In genomic region chr19:44851427-44851826, GRCh38 we compare ENCODE assay signal across 1 cellular context.
TF ChIP-seq lines count a peak whose summit lies in the region.

No MANE protein-coding gene starts in this region.

TF ChIP-seq in endothelial cell of umbilical vein, 7 proteins besides CTCF, POLR2A, EP300 and RAD21:
- no peak for TF ChIP-seq EZH2 (IDR thresholded peaks at IDR 0.05; ENCODE audit: borderline replicate concordance, low read depth, low read length, severe bottlenecking)
- no peak for TF ChIP-seq POLR2AphosphoS5 (IDR thresholded peaks at IDR 0.05; ENCODE audit: insufficient read depth, low read depth, low read length)
- no peak for TF ChIP-seq FOS (IDR thresholded peaks at IDR 0.05; ENCODE audit: borderline replicate concordance, insufficient read depth, low read length)
- TF ChIP-seq MYC (IDR thresholded peaks at IDR 0.05; ENCODE audit: low read depth, low read length): no peak
- no peak for TF ChIP-seq JUN (IDR thresholded peaks at IDR 0.05; ENCODE audit: borderline replicate concordance, insufficient read depth, insufficient read length, low read depth)
- no peak for TF ChIP-seq GATA2 (IDR thresholded peaks at IDR 0.05; ENCODE audit: insufficient read depth, insufficient read length, low read depth, low read length)
- no peak for TF ChIP-seq MAX (IDR thresholded peaks at IDR 0.05; ENCODE audit: insufficient read depth, insufficient read length)
TF ChIP-seq in endothelial cell of umbilical vein: peak in this region for 0.
